22 cellular contexts compared by ENCODE assay signal in the genomic region with DNA sequence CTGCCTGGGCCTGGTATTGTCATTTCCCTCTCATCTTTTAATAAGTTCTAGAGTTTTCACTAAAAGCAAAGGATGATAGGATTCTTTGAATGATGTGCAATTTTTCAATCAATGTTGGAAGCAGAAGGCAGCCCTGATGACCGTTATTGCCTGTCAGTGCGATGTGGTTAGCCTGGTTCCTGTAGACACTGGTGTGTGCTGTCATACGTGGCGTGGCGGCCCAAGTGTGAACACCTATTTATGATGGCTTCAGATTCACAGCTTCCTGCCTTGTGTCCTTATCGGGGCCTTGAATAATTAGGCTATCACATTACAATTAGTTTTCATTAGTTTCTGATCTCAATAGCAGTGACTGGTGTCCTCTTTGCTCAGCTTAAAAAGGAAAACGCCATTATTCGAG.
"Had no signal": no experiment of that assay in that cellular context is flagged by ENCODE, and none has a peak within 500 bp of the region (broad histone marks: within the 10 kb centered on the region; RNA-seq: fewer than 3 reads in every experiment).

No MANE protein-coding gene starts in this region.

- H3K27me3 ChIP-seq: body of pancreas, esophagus muscularis mucosa, hepatocyte, upper lobe of right lung had no signal

- H3K4me1 Mint-ChIP-seq: central memory CD8-positive, alpha-beta T cell; natural killer cell had no signal

- H3K27ac Mint-ChIP-seq: activated naive CD8-positive, alpha-beta T cell; natural killer cell; T-helper 2 cell treated with Interferon-gamma antibody and Interleukin-4, amounts not matched to agents 5 μg/mL and 100 μg/mL, for 36 hours had no signal

- H3K36me3 Mint-ChIP-seq: activated naive CD8-positive, alpha-beta T cell; natural killer cell had no signal

- H3K27me3 Mint-ChIP-seq: activated naive CD8-positive, alpha-beta T cell; central memory CD8-positive, alpha-beta T cell had no signal

- DNase-seq: activated CD4-positive, alpha-beta T cell treated with anti-CD3 and anti-CD28 coated beads, Interleukin-2, amount 50 U/mL, for 1 hour; activated CD8-positive, alpha-beta memory T cell treated with anti-CD3 and anti-CD28 coated beads for 24 hours; activated gamma-delta T cell treated with Interleukin-2 at 50 U/mL for 16 hours; amniotic stem cell; body of pancreas; cortex of kidney; effector CD4-positive, alpha-beta T cell; mucosa of descending colon; natural killer cell; nucleus accumbens; right cardiac atrium; stimulated activated CD4-positive, alpha-beta T cell treated with anti-CD3 and anti-CD28 coated beads, Interleukin-4, amount 100 ng/mL, for 24 hours; stimulated activated naive CD4-positive, alpha-beta T cell treated with Interleukin-2 at 50 U/mL for 16 hours; upper lobe of right lung had no signal

- H3K4me3 Mint-ChIP-seq: activated naive CD8-positive, alpha-beta T cell; central memory CD8-positive, alpha-beta T cell; natural killer cell; T-helper 2 cell treated with Interferon-gamma antibody and Interleukin-4, amounts not matched to agents 5 μg/mL and 100 μg/mL, for 36 hours had no signal

- H3K27ac ChIP-seq: body of pancreas, esophagus muscularis mucosa, hepatocyte, skin epidermis, upper lobe of right lung had no signal

- H2AFZ ChIP-seq: hepatocyte had no signal

- H3K36me3 ChIP-seq: upper lobe of right lung had no signal

- H3K79me2 ChIP-seq: hepatocyte had no signal

- H3K4me3 ChIP-seq: body of pancreas, esophagus muscularis mucosa, hepatocyte, mucosa of descending colon, skin epidermis, upper lobe of right lung had no signal

- H3K4me2 ChIP-seq: hepatocyte had no signal

- ATAC-seq: activated CD4-positive, CD25-positive, alpha-beta regulatory T cell treated with anti-CD3 and anti-CD28 coated beads, Interleukin-2, amount 50 U/mL, for 24 hours; body of pancreas; left lobe of liver; mucosa of descending colon; right cardiac atrium; upper lobe of right lung had no signal

- H3K9me3 Mint-ChIP-seq: central memory CD8-positive, alpha-beta T cell; natural killer cell; T-helper 2 cell treated with Interferon-gamma antibody and Interleukin-4, amounts not matched to agents 5 μg/mL and 100 μg/mL, for 36 hours had no signal

- H3K4me1 ChIP-seq: body of pancreas, esophagus muscularis mucosa, upper lobe of right lung had no signal

- H3K9me3 ChIP-seq: body of pancreas, esophagus muscularis mucosa, mucosa of descending colon, upper lobe of right lung had no signal
